8 cellular contexts compared by ENCODE assay signal in genomic region chr9:112774006-112774996, GRCh38. TPM values are rescaled to one million over a fixed set of nuclear protein-coding genes. Genes with fewer than 3 reads are reported as not detected.
DNase-seq lines count a peak whose midpoint lies in the region; ATAC-seq and TF ChIP-seq lines count a peak whose summit lies in the region.
"Had no signal": no experiment of that assay in that cellular context is flagged by ENCODE, and none has a peak within 500 bp of the region (broad histone marks: within the 10 kb centered on the region; RNA-seq: fewer than 3 reads in every experiment).

No MANE protein-coding gene starts in this region.

- H3K4me3 Mint-ChIP-seq in H9, result no peak overlapping the region
- H3K4me3 Mint-ChIP-seq in memory B cell, result no peak overlapping the region

- H2BK5ac ChIP-seq in H9 (ENCODE audit: insufficient read length, low read length), result no peak overlapping the region

- no peak overlapping the region for H3K27ac ChIP-seq in H9 (ENCODE audit: insufficient read length, low read depth, low read length)
- H3K27ac ChIP-seq in OCI-LY3 (ENCODE audit: low read length), result no peak overlapping the region
- H3K27ac ChIP-seq: lower lobe of right lung had no signal

- no CpG with 5 or more reads among the region's 9 CpGs for WGBS in H9 (ENCODE audit: extremely low coverage, insufficient read length, low lambda C conversion rate)

- H3K27ac Mint-ChIP-seq in H9 (peak overlapping the region in 2 of 3 experiments; percentile 7 to 65; a peak in 1 of 7 replicates), memory B cell (no peak overlapping the region)

- H3K9me3 Mint-ChIP-seq in H9, result no peaks in the 10 kb centered on the region
- peaks cover 1% of the 10 kb centered on the region for H3K9me3 Mint-ChIP-seq in memory B cell

- no peak for DNase-seq in H9
- DNase-seq in memory B cell (ENCODE audit: low spot score in 2 of 2), result no peak
- no peak for DNase-seq in amniotic stem cell (lab: John Stamatoyannopoulos, UW)
- DNase-seq: lower lobe of right lung had no signal

- H4K8ac ChIP-seq in H9 (replicated peaks; ENCODE audit: insufficient read length, low read depth, low read length), result no peak overlapping the region

- H3K4me1 Mint-ChIP-seq in H9, result peaks cover 25 to 28% of the 10 kb centered on the region in 2 experiments
- peaks cover 38% of the 10 kb centered on the region for H3K4me1 Mint-ChIP-seq in memory B cell

- no peak overlapping the region for H3T11ph ChIP-seq in H9 (ENCODE audit: low read length)

- H3K4me3 ChIP-seq in OCI-LY3 (ENCODE audit: low read length), result peak overlapping the region; percentile 21
- H3K4me3 ChIP-seq: lower lobe of right lung had no signal

- H3K36me3 Mint-ChIP-seq in H9 (ENCODE audit: insufficient read depth in 1 of 3, low read depth in 3 of 3) (peaks cover 0 to 4% (median 1%) of the 10 kb centered on the region in 3 experiments; a peak in 1 of 7 replicates), memory B cell (peaks cover 13% of the 10 kb centered on the region)

- no peaks in the 10 kb centered on the region for H3K23me2 ChIP-seq in H9 (ENCODE audit: insufficient read length, low read depth, low read length, poor library complexity, severe bottlenecking)

- H3K27me3 Mint-ChIP-seq in H9 (ENCODE audit: low read depth) (no peaks in the 10 kb centered on the region), memory B cell (no peaks in the 10 kb centered on the region)

- H3K36me3 ChIP-seq in OCI-LY3 (replicated peaks; ENCODE audit: low read depth, low read length), result no peaks in the 10 kb centered on the region
- H3K36me3 ChIP-seq: lower lobe of right lung had no signal

- H3K79me2 ChIP-seq in H9 (ENCODE audit: insufficient read depth, low read length), result no peaks in the 10 kb centered on the region
- no peaks in the 10 kb centered on the region for H3K79me2 ChIP-seq in OCI-LY3 (ENCODE audit: low read length)

- ATAC-seq in GM18909 (IDR thresholded peaks at IDR 0.05; ENCODE audit: poor library complexity, unreplicated experiment) (peak; percentile 58), memory B cell (ENCODE audit: low read depth) (peak; percentile 24), HG02763 (IDR thresholded peaks at IDR 0.05; ENCODE audit: unreplicated experiment) (no peak), HG03135 (IDR thresholded peaks at IDR 0.05; ENCODE audit: unreplicated experiment) (no peak)
- ATAC-seq: lower lobe of right lung had no signal

- H3K9me3 ChIP-seq in H9 (ENCODE audit: control insufficient read depth, low read depth, low read length) (no peaks in the 10 kb centered on the region), OCI-LY3 (ENCODE audit: insufficient read depth, low read length) (no peaks in the 10 kb centered on the region)
- H3K9me3 ChIP-seq: lower lobe of right lung had no signal

- no peaks in the 10 kb centered on the region for H3K79me1 ChIP-seq in H9 (ENCODE audit: insufficient read depth, low read depth, low read length, poor library complexity, severe bottlenecking)

- H3K4ac ChIP-seq in H9 (ENCODE audit: low read depth, low read length), result no peak overlapping the region

- H2AK5ac ChIP-seq in H9 (ENCODE audit: insufficient read length, low read length), result no peak overlapping the region

- no peak overlapping the region for H2BK12ac ChIP-seq in H9 (ENCODE audit: insufficient read length, low read depth, low read length)

- H3K56ac ChIP-seq in H9 (ENCODE audit: insufficient read length, low read depth, low read length), result no peak overlapping the region

- no peaks in the 10 kb centered on the region for H3K27me3 ChIP-seq in H9 (ENCODE audit: insufficient read depth, low read length)
- no peaks in the 10 kb centered on the region for H3K27me3 ChIP-seq in OCI-LY3 (ENCODE audit: low read depth, low read length)

- H4K20me1 ChIP-seq in H9 (ENCODE audit: control insufficient read depth, insufficient read depth, insufficient read length) (no peaks in the 10 kb centered on the region), OCI-LY3 (ENCODE audit: insufficient read depth, low read length) (peaks cover 3% of the 10 kb centered on the region; the same call in 1 of the 2 replicates)

- no peak overlapping the region for H3K23ac ChIP-seq in H9 (ENCODE audit: insufficient read length, low read depth, low read length)

- H4K91ac ChIP-seq in H9 (ENCODE audit: insufficient read length, low read depth, low read length), result no peak overlapping the region

- no peak overlapping the region for H2AFZ ChIP-seq in H9 (ENCODE audit: low read length)
- H2AFZ ChIP-seq in OCI-LY3 (ENCODE audit: low read depth, low read length), result no peak overlapping the region

- H3K4me1 ChIP-seq in H9 (ENCODE audit: insufficient read depth, low read length) (peaks cover 4% of the 10 kb centered on the region; the same call in 1 of the 2 replicates), OCI-LY3 (ENCODE audit: low read length) (peaks cover 25% of the 10 kb centered on the region)

- H3K18ac ChIP-seq in H9 (ENCODE audit: insufficient read length, low read depth, low read length), result no peak overlapping the region

- H2BK120ac ChIP-seq in H9 (ENCODE audit: low read depth, low read length, poor library complexity, severe bottlenecking), result no peak overlapping the region

- no peak overlapping the region for H3K9ac ChIP-seq in H9 (ENCODE audit: extremely low read depth, insufficient read length, low read length)
- no peak overlapping the region for H3K9ac ChIP-seq in OCI-LY3 (ENCODE audit: low read length)

- H3K14ac ChIP-seq in H9 (ENCODE audit: insufficient read depth, low read length), result no peak overlapping the region

- no peak overlapping the region for H2BK15ac ChIP-seq in H9 (ENCODE audit: low read depth, low read length)

- H3K4me2 ChIP-seq in H9 (ENCODE audit: insufficient read depth, insufficient read length, low read length), result no peak overlapping the region
- peak overlapping the region; percentile 64 for H3K4me2 ChIP-seq in OCI-LY3 (ENCODE audit: low read length)

- TF ChIP-seq CTCF in H9 (conservative IDR thresholded peaks at IDR 0.05) (no peak), OCI-LY3 (IDR thresholded peaks at IDR 0.05; ENCODE audit: low read depth, low read length) (no peak)

- no peak overlapping the region for H2BK20ac ChIP-seq in H9 (ENCODE audit: low read depth, low read length, poor library complexity, severe bottlenecking)

- no peak overlapping the region for H4K5ac ChIP-seq in H9 (ENCODE audit: insufficient read length, low read depth, low read length)

RNA-seq across cellular contexts. Expression of gene SNX30, which starts 23.7 kb away (rescaled TPM):
- total RNA-seq in H9 (2021), result 10.0 and 10.3 TPM in 2 replicates

RNA-seq across cellular contexts. Expression of gene INIP, which starts 56.4 kb away (rescaled TPM):
- total RNA-seq in H9 (2021), result 22.6 and 24.5 TPM in 2 replicates

Comparison
In these comparisons a context has a peak if more than half of its experiments do, and no peak if none do; other contexts are left out.
1. ATAC-seq: peak in GM18909 (single experiment) and memory B cell (single experiment); none in HG02763 (single experiment) and HG03135 (single experiment).